In genomic region chr11:87144266-87144665, GRCh38 we compare ENCODE assay signal across 1 cellular context.
TF ChIP-seq lines count a peak whose summit lies in the region.

No MANE protein-coding gene starts in this region.

TF ChIP-seq in GM23338, 12 proteins besides CTCF, POLR2A, EP300 and RAD21 (continued from another document):
- no peak for TF ChIP-seq ZNF462 (CRISPR knock-in tag; IDR thresholded peaks at IDR 0.05)
- no peak for TF ChIP-seq ZNF114 (CRISPR knock-in tag; IDR thresholded peaks at IDR 0.05)
- TF ChIP-seq EZH2 (IDR thresholded peaks at IDR 0.05; ENCODE audit: low read depth, unreplicated experiment), result no peak
- TF ChIP-seq STAT1 (IDR thresholded peaks at IDR 0.05; ENCODE audit: unreplicated experiment), result no peak
- no peak for TF ChIP-seq CREB1 (CRISPR knock-in tag; IDR thresholded peaks at IDR 0.05; ENCODE audit: low read depth)
- TF ChIP-seq ZNF331 (CRISPR knock-in tag; IDR thresholded peaks at IDR 0.05; ENCODE audit: low read depth), result no peak
- TF ChIP-seq NANOG (IDR thresholded peaks at IDR 0.05; ENCODE audit: borderline replicate concordance), result no peak
